Comparison of ENCODE assay signal across 23 cellular contexts in the genomic region with DNA sequence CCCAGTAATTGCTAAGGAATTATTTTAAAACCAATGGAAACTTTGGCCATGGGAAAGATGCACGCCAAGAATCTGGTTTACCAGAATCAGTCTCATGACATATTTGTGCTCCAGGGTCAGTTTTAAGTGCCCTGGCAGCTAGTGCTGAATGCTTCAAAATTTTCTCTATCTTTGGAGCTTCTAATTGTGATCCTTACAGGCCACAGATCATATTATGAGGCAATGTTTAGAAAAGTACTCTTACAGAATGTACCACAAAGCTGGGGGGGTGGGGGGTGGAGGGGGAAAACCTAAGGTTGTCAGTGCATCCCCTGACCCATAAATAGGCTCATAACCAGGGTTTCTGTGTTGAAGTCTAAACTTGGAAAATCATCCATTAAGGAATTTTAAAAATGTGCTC.
DNase-seq lines count a peak whose midpoint lies in the region; ATAC-seq and TF ChIP-seq lines count a peak whose summit lies in the region.
"Had no signal": no experiment of that assay in that cellular context is flagged by ENCODE, and none has a peak within 500 bp of the region (broad histone marks: within the 10 kb centered on the region; RNA-seq: fewer than 3 reads in every experiment).

No MANE protein-coding gene starts in this region.

- H3K9me3 Mint-ChIP-seq in endothelial cell (ENCODE audit: unreplicated experiment), result no peaks in the 10 kb centered on the region

- H3K27me3 ChIP-seq in left ventricle myocardium inferior (ENCODE audit: low read depth) (no peaks in the 10 kb centered on the region), skeletal muscle tissue (ENCODE audit: control insufficient read depth in 3 of 3, insufficient read depth in 3 of 3, low read length in 3 of 3) (no peaks in the 10 kb centered on the region)
- H3K27me3 ChIP-seq: colonic mucosa, sigmoid colon had no signal

- H3K4me3 ChIP-seq in astrocyte of the spinal cord (ENCODE audit: low read depth, low read length), result no peak overlapping the region
- H3K4me3 ChIP-seq in left ventricle myocardium inferior, result peak overlapping the region; percentile 22
- no peak overlapping the region for H3K4me3 ChIP-seq in skeletal muscle tissue (ENCODE audit: low read length in 3 of 3)
- H3K4me3 ChIP-seq: colonic mucosa, K562, sigmoid colon had no signal

- in situ Hi-C loops in astrocyte of the spinal cord (cut with HindIII; ENCODE audit: low sequenced_read_pairs), result no loop called here

- H3K27me3 Mint-ChIP-seq in endothelial cell (ENCODE audit: unreplicated experiment), result no peaks in the 10 kb centered on the region
- H3K27me3 Mint-ChIP-seq: activated CD8-positive, alpha-beta memory T cell treated with anti-CD3 and anti-CD28 coated beads, Interleukin-2, amount 10 ng/mL, durations not matched to agents 7 days and 5 days had no signal

- no peaks in the 10 kb centered on the region for H3K36me3 Mint-ChIP-seq in endothelial cell (ENCODE audit: low read depth, unreplicated experiment)

- H3K4me1 ChIP-seq in left ventricle myocardium inferior (peaks cover 54% of the 10 kb centered on the region), skeletal muscle tissue (ENCODE audit: control insufficient read depth in 3 of 3, insufficient read depth in 3 of 3, low read length in 3 of 3) (peaks cover 2 to 8% (median 6%) of the 10 kb centered on the region in 3 donors)
- H3K4me1 ChIP-seq: colonic mucosa had no signal

- intact Hi-C loops in left ventricle myocardium inferior (cut with micrococcal nuclease), result no loop called here

- H3K4me1 Mint-ChIP-seq in endothelial cell (ENCODE audit: unreplicated experiment), result no peaks in the 10 kb centered on the region
- H3K4me1 Mint-ChIP-seq: activated CD8-positive, alpha-beta memory T cell treated with anti-CD3 and anti-CD28 coated beads, Interleukin-2, amount 10 ng/mL, durations not matched to agents 7 days and 5 days had no signal

- H3K9ac ChIP-seq in skeletal muscle tissue (ENCODE audit: low read depth in 1 of 3, low read length in 3 of 3), result no peak overlapping the region

- DNase-seq in EH (ENCODE audit: low read depth) (peak; percentile 97), astrocyte of the spinal cord (ENCODE audit: low read depth, low spot score) (peak; percentile 26), left ventricle myocardium inferior (no peak), endothelial cell (ENCODE audit: low spot score) (no peak), NCI-H2081 treated with DMSO at 0.1 percent for 48 hours (lab: John Stamatoyannopoulos, UW) (no peak)
- DNase-seq: activated CD4-positive, CD25-positive, alpha-beta regulatory T cell treated with anti-CD3 and anti-CD28 coated beads, Interleukin-2, amount 50 U/mL, for 72 hours; activated CD8-positive, alpha-beta memory T cell treated with anti-CD3 and anti-CD28 coated beads, Interleukin-2, amount 10 ng/mL, durations not matched to agents 7 days and 5 days; amniotic stem cell; C1 segment of cervical spinal cord; colonic mucosa; H7; head of caudate nucleus; midbrain; NCI-H1048; NCI-H82; PC-3; sigmoid colon; stimulated activated CD4-positive, alpha-beta T cell treated with anti-CD3 and anti-CD28 coated beads, Interleukin-4, amount 100 ng/mL, for 24 hours; T-helper 9 cell had no signal

- no peak for ATAC-seq in GM21381 (IDR thresholded peaks at IDR 0.05; ENCODE audit: unreplicated experiment)
- ATAC-seq: activated CD8-positive, alpha-beta memory T cell treated with anti-CD3 and anti-CD28 coated beads, Interleukin-2, amount 10 ng/mL, durations not matched to agents 7 days and 5 days; K562; PC-3 had no signal

- H3K27ac ChIP-seq in left ventricle myocardium inferior (replicated peaks) (peak overlapping the region; percentile 74), skeletal muscle tissue (ENCODE audit: low read depth, low read length) (peak overlapping the region; percentile 57)
- H3K27ac ChIP-seq: colonic mucosa, HL-60, sigmoid colon had no signal

- H3K9me3 ChIP-seq in left ventricle myocardium inferior (replicated peaks), result peaks cover 13% of the 10 kb centered on the region
- H3K9me3 ChIP-seq in skeletal muscle tissue (ENCODE audit: control insufficient read depth in 3 of 3, low read length in 3 of 3), result peaks cover 0 to 6% (median 0%) of the 10 kb centered on the region in 3 donors
- H3K9me3 ChIP-seq: colonic mucosa, sigmoid colon had no signal

- no peak overlapping the region for H3K4me3 Mint-ChIP-seq in endothelial cell (ENCODE audit: unreplicated experiment)
- H3K4me3 Mint-ChIP-seq: activated CD8-positive, alpha-beta memory T cell treated with anti-CD3 and anti-CD28 coated beads, Interleukin-2, amount 10 ng/mL, durations not matched to agents 7 days and 5 days had no signal

- H3K36me3 ChIP-seq in left ventricle myocardium inferior (peaks cover 8% of the 10 kb centered on the region), skeletal muscle tissue (ENCODE audit: control insufficient read depth in 3 of 3, insufficient read depth in 3 of 3, low read length in 3 of 3) (no peaks in the 10 kb centered on the region)
- H3K36me3 ChIP-seq: colonic mucosa, sigmoid colon had no signal

- TF ChIP-seq CTCF in astrocyte of the spinal cord (IDR thresholded peaks at IDR 0.05; ENCODE audit: low read depth, low read length) (no peak), left ventricle myocardium inferior (IDR thresholded peaks at IDR 0.05; ENCODE audit: borderline replicate concordance) (no peak), endothelial cell (IDR thresholded peaks at IDR 0.05; ENCODE audit: unreplicated experiment) (no peak)

- no peak overlapping the region for H3K27ac Mint-ChIP-seq in endothelial cell (ENCODE audit: unreplicated experiment)
- H3K27ac Mint-ChIP-seq: activated CD8-positive, alpha-beta memory T cell treated with anti-CD3 and anti-CD28 coated beads, Interleukin-2, amount 10 ng/mL, durations not matched to agents 7 days and 5 days had no signal

Comparison
In these comparisons a context has a peak if more than half of its experiments do, and no peak if none do; other contexts are left out.
1. DNase-seq: peak in EH (single experiment) and astrocyte of the spinal cord (single experiment); none in left ventricle myocardium inferior (single experiment), endothelial cell (single experiment) and NCI-H2081 treated with DMSO at 0.1 percent for 48 hours (single experiment).